In the genomic region with DNA sequence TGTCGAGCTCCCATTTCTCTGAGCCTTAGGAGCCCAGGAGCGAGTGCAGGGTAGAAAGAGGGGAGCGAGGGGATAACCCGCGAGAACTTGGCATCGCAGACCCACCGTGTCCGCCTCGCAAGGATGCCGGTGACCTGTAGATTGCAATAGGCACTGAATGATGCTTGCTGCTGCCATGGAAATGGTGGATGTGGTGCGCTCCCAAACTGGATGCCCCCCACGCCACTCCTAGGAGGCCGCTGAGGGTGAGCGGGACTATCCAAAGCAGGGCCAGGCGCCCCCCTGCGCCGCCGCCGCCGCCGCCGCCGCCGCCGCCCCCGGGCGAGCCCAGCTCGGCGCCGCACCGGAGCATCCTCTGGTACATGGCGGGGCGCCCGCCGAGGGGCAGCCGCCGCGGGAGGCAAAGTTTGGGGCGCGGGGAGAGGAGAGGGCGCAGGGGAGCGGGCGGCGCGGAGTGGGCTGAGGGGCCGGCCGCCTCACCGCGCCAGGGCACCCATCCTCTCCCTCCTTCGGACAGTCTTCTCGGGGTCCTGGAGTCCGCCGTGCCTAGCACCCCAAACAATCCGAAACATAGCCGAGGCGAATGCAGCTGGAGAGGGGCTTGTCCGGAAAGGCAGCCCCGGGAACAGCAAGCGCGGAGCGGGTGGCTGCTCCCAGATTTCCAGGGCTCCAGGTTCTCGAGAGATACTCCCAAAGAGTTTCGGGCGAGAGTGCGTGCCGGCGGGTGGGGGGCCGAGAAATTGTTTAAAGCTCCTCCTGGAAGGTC, we compare ENCODE assay signal across 13 cellular contexts.
DNase-seq lines count a peak whose midpoint lies in the region; FAIRE-seq and TF ChIP-seq lines count a peak whose summit lies in the region.
"Had no signal": no experiment of that assay in that cellular context is flagged by ENCODE, and none has a peak within 500 bp of the region (broad histone marks: within the 10 kb centered on the region; RNA-seq: fewer than 3 reads in every experiment).

No MANE protein-coding gene starts in this region.

- H3K27me3 ChIP-seq in MM.1S (replicated peaks; ENCODE audit: insufficient read depth, low read length), result no peaks in the 10 kb centered on the region
- H3K27me3 ChIP-seq in smooth muscle cell (ENCODE audit: low read depth), result peaks cover 99% of the 10 kb centered on the region
- H3K27me3 ChIP-seq in testis, result no peaks in the 10 kb centered on the region
- H3K27me3 ChIP-seq: vagina had no signal

- H3K79me2 ChIP-seq in MM.1S (ENCODE audit: low read length), result no peaks in the 10 kb centered on the region
- no peaks in the 10 kb centered on the region for H3K79me2 ChIP-seq in smooth muscle cell (ENCODE audit: low read depth)

- H4K20me1 ChIP-seq in MM.1S (ENCODE audit: insufficient read depth, low read length) (no peaks in the 10 kb centered on the region), smooth muscle cell (ENCODE audit: low read depth) (no peaks in the 10 kb centered on the region)
- H4K20me1 ChIP-seq: BLaER1 treated with 17β-estradiol and CSF1 and Interleukin-3, amounts not matched to agents 10 nM and 100 nM had no signal

- H3K4me3 ChIP-seq in MM.1S (ENCODE audit: low read length) (peak overlapping the region; percentile 59), kidney (ENCODE audit: low read length in 2 of 2) (no peak overlapping the region), smooth muscle cell (peak overlapping the region; percentile 51), testis (peak overlapping the region in 1 of 2 donors; percentile 7)
- H3K4me3 ChIP-seq: BLaER1 treated with 17β-estradiol and CSF1 and Interleukin-3, amounts not matched to agents 10 nM and 100 nM; K562 had no signal

- intact Hi-C loops in kidney (cut with DNase I) (no loop called here), testis (cut with DNase I; ENCODE audit: low total_unique reads) (no loop called here)

- H3K36me3 ChIP-seq in MM.1S (replicated peaks; ENCODE audit: insufficient read depth, low read length) (no peaks in the 10 kb centered on the region), kidney (ENCODE audit: control insufficient read depth in 1 of 2, insufficient read depth in 2 of 2, low read length in 2 of 2) (no peaks in the 10 kb centered on the region), smooth muscle cell (ENCODE audit: low read depth) (no peaks in the 10 kb centered on the region), testis (ENCODE audit: low read depth, missing control alignments) (no peaks in the 10 kb centered on the region)
- H3K36me3 ChIP-seq: BLaER1 treated with 17β-estradiol and CSF1 and Interleukin-3, amounts not matched to agents 10 nM and 100 nM; vagina had no signal

- FAIRE-seq in kidney (lab: Jason Lieb, UNC), result no peak
- FAIRE-seq: K562 had no signal

- TF ChIP-seq POLR2A in testis (IDR thresholded peaks at IDR 0.05), result no peak

- DNase-seq in MM.1S (no peak), astrocyte of the hippocampus (ENCODE audit: low read depth, low spot score) (peak; percentile 11), kidney (peak; percentile 33), smooth muscle cell (lab: John Stamatoyannopoulos, UW; ENCODE audit: unreplicated experiment) (no peak), kidney tubule cell (ENCODE audit: low spot score) (no peak), testis (no peak)
- no peak for DNase-seq in activated CD4-positive, CD25-positive, alpha-beta regulatory T cell treated with anti-CD3 and anti-CD28 coated beads, Interleukin-2, amount 50 U/mL, for 72 hours
- DNase-seq: activated CD4-positive, alpha-beta T cell treated with anti-CD3 and anti-CD28 coated beads for 48 hours; activated T-cell treated with anti-CD3 and anti-CD28 coated beads, Interleukin-2, amount 50 U/mL, for 1 hour; immature natural killer cell had no signal

- H2AFZ ChIP-seq in MM.1S (ENCODE audit: low read length) (peak overlapping the region; percentile 63), smooth muscle cell (ENCODE audit: low read depth) (peak overlapping the region; percentile 12)

- no peak overlapping the region for H3K27ac ChIP-seq in MM.1S (ENCODE audit: low read length)
- no peak overlapping the region for H3K27ac ChIP-seq in kidney (ENCODE audit: low read depth in 2 of 2, low read length in 2 of 2)
- no peak overlapping the region for H3K27ac ChIP-seq in smooth muscle cell (ENCODE audit: low read depth)
- H3K27ac ChIP-seq in testis, result no peak overlapping the region
- H3K27ac ChIP-seq: BLaER1 treated with 17β-estradiol and CSF1 and Interleukin-3, amounts not matched to agents 10 nM and 100 nM; vagina had no signal

- H3K9me3 ChIP-seq in MM.1S (replicated peaks; ENCODE audit: insufficient read depth, low read length) (no peaks in the 10 kb centered on the region), kidney (ENCODE audit: control insufficient read depth in 1 of 2, low read length in 2 of 2) (no peaks in the 10 kb centered on the region), smooth muscle cell (replicated peaks; ENCODE audit: low read depth) (no peaks in the 10 kb centered on the region), testis (no peaks in the 10 kb centered on the region)
- H3K9me3 ChIP-seq: vagina had no signal

- no peak overlapping the region for H3K9ac ChIP-seq in MM.1S (ENCODE audit: low read length)
- no peak overlapping the region for H3K9ac ChIP-seq in kidney (ENCODE audit: low read length in 2 of 2)
- no peak overlapping the region for H3K9ac ChIP-seq in smooth muscle cell (ENCODE audit: low read depth)
- H3K9ac ChIP-seq: BLaER1 treated with 17β-estradiol and CSF1 and Interleukin-3, amounts not matched to agents 10 nM and 100 nM had no signal

- H3F3A ChIP-seq in MM.1S (ENCODE audit: insufficient read depth, low read length), result no peaks in the 10 kb centered on the region
- no peaks in the 10 kb centered on the region for H3F3A ChIP-seq in smooth muscle cell (ENCODE audit: low read depth)

- H3K4me1 ChIP-seq in MM.1S (ENCODE audit: low read length) (no peaks in the 10 kb centered on the region), kidney (ENCODE audit: control insufficient read depth in 1 of 2, insufficient read depth in 1 of 2, low read depth in 1 of 2, low read length in 2 of 2) (no peaks in the 10 kb centered on the region), smooth muscle cell (ENCODE audit: low read depth) (peaks cover 17% of the 10 kb centered on the region), testis (no peaks in the 10 kb centered on the region)
- H3K4me1 ChIP-seq: BLaER1 treated with 17β-estradiol and CSF1 and Interleukin-3, amounts not matched to agents 10 nM and 100 nM; vagina had no signal

- H3K4me2 ChIP-seq in MM.1S (ENCODE audit: low read depth, low read length), result peak overlapping the region; percentile 84
- peak overlapping the region; percentile 85 for H3K4me2 ChIP-seq in smooth muscle cell
- H3K4me2 ChIP-seq: BLaER1 treated with 17β-estradiol and CSF1 and Interleukin-3, amounts not matched to agents 10 nM and 100 nM had no signal

- TF ChIP-seq CTCF in MM.1S (IDR thresholded peaks at IDR 0.05; ENCODE audit: low read length), result no peak
- TF ChIP-seq CTCF in kidney (IDR thresholded peaks at IDR 0.05; ENCODE audit: borderline replicate concordance, extremely low read depth, insufficient read depth), result no peak
- no peak for TF ChIP-seq CTCF in smooth muscle cell (IDR thresholded peaks at IDR 0.05; ENCODE audit: borderline replicate concordance, insufficient read depth, poor library complexity, severe bottlenecking)
- TF ChIP-seq CTCF in testis (IDR thresholded peaks at IDR 0.05), result no peak

- 1% methylated on average over 42 of the region's 68 CpGs for WGBS in smooth muscle cell (ENCODE audit: low lambda C conversion rate)
- WGBS in testis, 2 donors, result 0 to 2% methylated on average over 1 to 41 of the region's 68 CpGs

- no peaks in the 10 kb centered on the region for H3K9me2 ChIP-seq in MM.1S (replicated peaks; ENCODE audit: insufficient read depth, low read length)

Comparison
In these comparisons a context has a peak if more than half of its experiments do, and no peak if none do; other contexts are left out.
1. DNase-seq: peak in astrocyte of the hippocampus (single experiment) and kidney (single experiment); none in MM.1S (single experiment), smooth muscle cell (single experiment), kidney tubule cell (single experiment), testis (single experiment) and activated CD4-positive, CD25-positive, alpha-beta regulatory T cell treated with anti-CD3 and anti-CD28 coated beads, Interleukin-2, amount 50 U/mL, for 72 hours (single experiment).
2. H3K4me3 ChIP-seq: peak in MM.1S (single experiment) and smooth muscle cell (single experiment); none in kidney (0 of 2).